ENCODE assay signal across 13 cellular contexts in the genomic region with DNA sequence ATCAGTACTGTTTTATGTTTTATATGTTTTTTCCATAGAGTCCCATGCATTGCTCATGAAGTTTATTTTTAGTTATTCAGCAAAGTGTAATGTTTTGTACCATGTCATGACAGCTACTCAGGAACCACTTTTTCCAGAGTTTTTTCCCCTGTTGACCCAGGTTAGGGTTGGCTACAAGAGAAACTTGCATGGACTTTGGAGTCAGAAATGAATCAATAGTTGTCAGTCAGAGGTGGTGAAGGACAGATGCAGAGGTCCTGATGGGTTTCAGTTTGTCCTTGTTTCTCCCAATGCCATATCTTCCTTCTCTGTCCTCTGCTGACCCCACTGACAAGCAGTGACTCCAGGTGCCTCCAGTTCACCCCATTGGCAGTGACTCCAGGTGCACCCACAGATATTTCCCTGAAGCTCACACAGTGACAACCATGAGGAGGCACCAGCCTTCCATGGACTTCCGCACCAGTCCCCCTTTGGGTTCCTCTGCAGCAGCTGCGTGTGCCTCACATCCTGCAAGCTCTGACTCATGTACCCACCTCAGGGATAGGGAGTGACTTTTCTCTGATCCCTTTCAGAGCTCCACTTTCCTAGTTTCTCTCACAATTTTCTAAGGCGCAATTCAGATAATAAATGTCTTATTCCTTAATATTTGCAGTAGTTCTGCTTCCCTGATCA.
A peak's percentile ranks its signal among the peaks of the same experiment; 100 is the strongest.
DNase-seq lines count a peak whose midpoint lies in the region; ATAC-seq, FAIRE-seq and TF ChIP-seq lines count a peak whose summit lies in the region.
"Had no signal": no experiment of that assay in that cellular context is flagged by ENCODE, and none has a peak within 500 bp of the region (broad histone marks: within the 10 kb centered on the region; RNA-seq: fewer than 3 reads in every experiment).

No MANE protein-coding gene starts in this region.

- intact Hi-C loops in mucosa of descending colon (cut with DNase I, micrococcal nuclease): no loop called here

- H3K9me3 ChIP-seq in mucosa of descending colon: no peaks in the 10 kb centered on the region

- no peak overlapping the region for H3K27ac ChIP-seq in coronary artery
- H3K27ac ChIP-seq: VCaP had no signal

- no peaks in the 10 kb centered on the region for H3K36me3 ChIP-seq in mucosa of descending colon (ENCODE audit: low read depth)

- DNase-seq in GM18507 (ENCODE audit: extremely low spot score, insufficient read length, low read depth): no peak
- peak; percentile 28 for DNase-seq in NB4 (ENCODE audit: low read depth)
- peak; percentile 21 to 85 for DNase-seq in cardiac fibroblast (ENCODE audit: low read depth in 2 of 2)
- no peak for DNase-seq in mucosa of descending colon
- DNase-seq in coronary artery (ENCODE audit: low spot score): no peak
- no peak for DNase-seq in DMS 273 (lab: John Stamatoyannopoulos, UW; ENCODE audit: unreplicated experiment)
- DNase-seq in superior temporal gyrus (ENCODE audit: extremely low spot score): no peak
- no peak for DNase-seq in ecto neural progenitor cell (ENCODE audit: low spot score)
- DNase-seq: CD8-positive, alpha-beta memory T cell; NCI-H2227 treated with DMSO at 0.1 percent for 48 hours; substantia nigra had no signal

- no peaks in the 10 kb centered on the region for H3K4me1 ChIP-seq in mucosa of descending colon (ENCODE audit: low read depth)

- no peak overlapping the region for H3K4me3 ChIP-seq in NB4 (ENCODE audit: low read depth, low read length)
- H3K4me3 ChIP-seq in cardiac fibroblast (replicated peaks in 1 of 2; ENCODE audit: low read depth in 2 of 2, low read length in 2 of 2): no peak overlapping the region
- no peak overlapping the region for H3K4me3 ChIP-seq in mucosa of descending colon
- no peak overlapping the region for H3K4me3 ChIP-seq in coronary artery
- H3K4me3 ChIP-seq: K562 had no signal

- no peak for TF ChIP-seq POLR2A in NB4 (IDR thresholded peaks at IDR 0.05; ENCODE audit: extremely low read depth, insufficient read length)

- FAIRE-seq in GM18507 (lab: Jason Lieb, UNC): peak; percentile 33
- FAIRE-seq: K562 had no signal

- peak; percentile 20 for ATAC-seq in mucosa of descending colon
- ATAC-seq: K562 had no signal

- TF ChIP-seq CTCF in NB4 (IDR thresholded peaks at IDR 0.05; ENCODE audit: low read depth, low read length) (no peak), cardiac fibroblast (IDR thresholded peaks at IDR 0.05; ENCODE audit: low read depth, low read length) (peak; percentile 34), mucosa of descending colon (IDR thresholded peaks at IDR 0.05) (no peak), coronary artery (IDR thresholded peaks at IDR 0.05) (no peak)

Comparison
In these comparisons a context has a peak if more than half of its experiments do, and no peak if none do; other contexts are left out.
1. DNase-seq: peak in NB4 (single experiment) and cardiac fibroblast (2 of 2); none in GM18507 (single experiment), mucosa of descending colon (0 of 3), coronary artery (single experiment), DMS 273 (single experiment), superior temporal gyrus (single experiment) and ecto neural progenitor cell (single experiment).